ENCODE assay signal across 20 cellular contexts in genomic region chrX:46317158-46317557, GRCh38.
DNase-seq lines count a peak whose midpoint lies in the region; ATAC-seq, FAIRE-seq and TF ChIP-seq lines count a peak whose summit lies in the region.
"Had no signal": no experiment of that assay in that cellular context is flagged by ENCODE, and none has a peak within 500 bp of the region (broad histone marks: within the 10 kb centered on the region; RNA-seq: fewer than 3 reads in every experiment).

No MANE protein-coding gene starts in this region.

- DNase-seq in HepG2 (ENCODE audit: low spot score) (no peak), right lobe of liver (no peak), SW480 (ENCODE audit: low spot score) (peak; percentile 81), keratinocyte (ENCODE audit: low read depth, low spot score) (no peak), KBM-7 (no peak), WERI-Rb-1 (no peak), NOMO-1 treated with DMSO at 0.1 percent for 48 hours (lab: John Stamatoyannopoulos, UW; ENCODE audit: unreplicated experiment) (no peak)
- DNase-seq: activated gamma-delta T cell; HCEC 1CT; head of caudate nucleus; naive thymus-derived CD4-positive, alpha-beta T cell; NCI-H510A treated with DMSO at 0.1 percent for 48 hours; SHP77 treated with DMSO at 0.1 percent for 48 hours; stimulated activated CD4-positive, alpha-beta T cell treated with anti-CD3 and anti-CD28 coated beads, Interleukin-4, amount 100 ng/mL, for 1 hour had no signal

- H3K36me3 ChIP-seq in HepG2 (replicated peaks in 1 of 2; ENCODE audit: control insufficient read depth in 1 of 2, insufficient read depth in 2 of 2, low read length in 2 of 2) = no peaks in the 10 kb centered on the region
- no peaks in the 10 kb centered on the region for H3K36me3 ChIP-seq in right lobe of liver
- H3K36me3 ChIP-seq in keratinocyte (ENCODE audit: control insufficient read depth in 2 of 2, extremely low read depth in 1 of 2, insufficient read depth in 2 of 2, low read length in 2 of 2) = no peaks in the 10 kb centered on the region
- no peaks in the 10 kb centered on the region for H3K36me3 ChIP-seq in WERI-Rb-1
- H3K36me3 ChIP-seq: BLaER1 had no signal

- dilution Hi-C loops in keratinocyte (cut with MboI; ENCODE audit: extremely low pct_ligation_motif_present, low sequenced_read_pairs) = no loop called here

- in situ Hi-C loops in HepG2 (cut with HindIII; ENCODE audit: extremely low pct_ligation_motif_present, low pct_unique_long_range_greater_than_20kb) (no loop called here), KBM-7 (cut with MboI; ENCODE audit: low pct_unique_long_range_greater_than_20kb, low sequenced_read_pairs) (no loop called here)

- CTCF ChIA-PET in HepG2 (lab: Yijun Ruan, JAX; ENCODE audit: low intra/inter-chr PET ratio, low total read pairs) = no interaction called here

- H4K20me1 ChIP-seq in HepG2 (ENCODE audit: insufficient read depth, low read length) (no peaks in the 10 kb centered on the region), keratinocyte (ENCODE audit: control insufficient read depth, extremely low read depth, insufficient read depth, low read length) (no peaks in the 10 kb centered on the region)
- H4K20me1 ChIP-seq: BLaER1 had no signal

- H2AFZ ChIP-seq in HepG2 (ENCODE audit: low read length) (no peak overlapping the region), keratinocyte (ENCODE audit: control insufficient read depth, low read length) (no peak overlapping the region)
- H2AFZ ChIP-seq: parathyroid adenoma had no signal

- BruUV-seq in HepG2 (replicated peaks; lab: Mats Ljungman, UMichigan) = no TSS peak

- H3K4me2 ChIP-seq in HepG2 (ENCODE audit: low read depth, low read length) (no peak overlapping the region), keratinocyte (ENCODE audit: control insufficient read depth, extremely low read depth, insufficient read depth, low read depth, low read length) (no peak overlapping the region)
- H3K4me2 ChIP-seq: BLaER1 had no signal

- H3K9me3 ChIP-seq in HepG2 (ENCODE audit: low read length) = no peaks in the 10 kb centered on the region
- no peaks in the 10 kb centered on the region for H3K9me3 ChIP-seq in right lobe of liver
- no peaks in the 10 kb centered on the region for H3K9me3 ChIP-seq in keratinocyte (ENCODE audit: control insufficient read depth, low read depth, low read length)
- H3K9me3 ChIP-seq in WERI-Rb-1 (ENCODE audit: severe bottlenecking) = no peaks in the 10 kb centered on the region
- H3K9me3 ChIP-seq: BLaER1 had no signal

- no peak for TF ChIP-seq CTCF in HepG2 (CRISPR knock-in tag; IDR thresholded peaks at IDR 0.05)
- TF ChIP-seq CTCF in right lobe of liver (IDR thresholded peaks at IDR 0.05) = no peak
- TF ChIP-seq CTCF in keratinocyte (optimal IDR thresholded peaks at IDR 0.05 in 1 of 3, IDR thresholded peaks at IDR 0.05 in 1 of 3, conservative IDR thresholded peaks at IDR 0.05 in 1 of 3; ENCODE audit: extremely low read depth in 1 of 3, insufficient read depth in 2 of 3, low read length in 3 of 3) = no peak
- no peak for TF ChIP-seq CTCF in WERI-Rb-1 (IDR thresholded peaks at IDR 0.05; ENCODE audit: low read depth, low read length)

- H3K4me1 ChIP-seq in HepG2 (ENCODE audit: insufficient read depth, low read length) (peaks cover 76% of the 10 kb centered on the region), right lobe of liver (no peaks in the 10 kb centered on the region), keratinocyte (ENCODE audit: control insufficient read depth, extremely low read depth, insufficient read depth, low read length) (peaks cover 25% of the 10 kb centered on the region)
- H3K4me1 ChIP-seq: BLaER1, parathyroid adenoma had no signal

- H3K79me2 ChIP-seq in HepG2 (ENCODE audit: insufficient read depth, low read length) = no peaks in the 10 kb centered on the region
- no peaks in the 10 kb centered on the region for H3K79me2 ChIP-seq in keratinocyte (ENCODE audit: control insufficient read depth, insufficient read depth, low read length)
- H3K79me2 ChIP-seq: parathyroid adenoma had no signal

- H3K9me1 ChIP-seq in keratinocyte (ENCODE audit: control insufficient read depth, extremely low read depth, insufficient read depth, low read length) = no peaks in the 10 kb centered on the region

- H3K9ac ChIP-seq in HepG2 (ENCODE audit: insufficient read depth, low read depth, low read length) (no peak overlapping the region), keratinocyte (ENCODE audit: control insufficient read depth, extremely low read depth, insufficient read depth, low read length) (no peak overlapping the region)
- H3K9ac ChIP-seq: BLaER1, parathyroid adenoma had no signal

- ATAC-seq in HepG2 (no peak), right lobe of liver (no peak), GM21526 (IDR thresholded peaks at IDR 0.05; ENCODE audit: low FRiP score, unreplicated experiment) (no peak)
- ATAC-seq: naive thymus-derived CD4-positive, alpha-beta T cell had no signal

- POLR2A ChIA-PET in HepG2 (lab: Yijun Ruan, JAX) = no interaction called here

- peak overlapping the region; percentile 22 for H3K27ac ChIP-seq in HepG2 (ENCODE audit: extremely low read length, insufficient read depth, low read length)
- H3K27ac ChIP-seq in right lobe of liver = no peak overlapping the region
- H3K27ac ChIP-seq in keratinocyte (ENCODE audit: control insufficient read depth, insufficient read depth, low read length) = peak overlapping the region; percentile 1
- no peak overlapping the region for H3K27ac ChIP-seq in WERI-Rb-1
- H3K27ac ChIP-seq: BLaER1, HL-60, parathyroid adenoma, VCaP had no signal

- H3K4me3 ChIP-seq in HepG2 (replicated peaks in 1 of 3; ENCODE audit: insufficient read depth in 1 of 3, low read depth in 2 of 3, low read length in 3 of 3) (no peak overlapping the region), right lobe of liver (no peak overlapping the region), keratinocyte (ENCODE audit: control insufficient read depth in 2 of 3, extremely low read depth in 1 of 3, insufficient read depth in 2 of 3, low read depth in 1 of 3, low read length in 3 of 3) (no peak overlapping the region), WERI-Rb-1 (ENCODE audit: low read depth, low read length) (no peak overlapping the region)
- H3K4me3 ChIP-seq: BLaER1, lung had no signal

- intact Hi-C loops in HepG2 (cut with micrococcal nuclease; ENCODE audit: unreplicated experiment) = loop anchor here (5.0 kb wide), 1 partner anchor 310 kb away; no protein-coding TSS in a partner anchor
- intact Hi-C loops in right lobe of liver (cut with DNase I) = no loop called here

- TF ChIP-seq EP300 in HepG2 (IDR thresholded peaks at IDR 0.05; ENCODE audit: low read depth in 2 of 2, low read length in 2 of 2) (no peak), HepG2 (CRISPR knock-in tag; IDR thresholded peaks at IDR 0.05; ENCODE audit: borderline replicate concordance) (no peak)

- FAIRE-seq in HepG2 (lab: Jason Lieb, UNC) = no peak
- FAIRE-seq in keratinocyte (lab: Jason Lieb, UNC) = peak; percentile 41

- 88% methylated on average over 1 of the region's 1 CpG for WGBS in HepG2 (ENCODE audit: low lambda C conversion rate)
- 53% methylated on average over 1 of the region's 1 CpG for WGBS in right lobe of liver (ENCODE audit: insufficient coverage, low coverage, low lambda C conversion rate, missing lambda C conversion rate)

- no peak for TF ChIP-seq RAD21 in HepG2 (CRISPR knock-in tag; IDR thresholded peaks at IDR 0.05)

- H3K27me3 ChIP-seq in HepG2 (ENCODE audit: control insufficient read depth in 1 of 2, insufficient read depth in 2 of 2, low read length in 2 of 2) = no peaks in the 10 kb centered on the region
- H3K27me3 ChIP-seq in right lobe of liver = peaks cover 0 to 4% of the 10 kb centered on the region in 2 donors
- H3K27me3 ChIP-seq in keratinocyte (ENCODE audit: control insufficient read depth, extremely low read depth, insufficient read depth, low read length) = no peaks in the 10 kb centered on the region
- H3K27me3 ChIP-seq in WERI-Rb-1 (ENCODE audit: insufficient read depth, low read depth, severe bottlenecking) = peaks cover 3% of the 10 kb centered on the region
- H3K27me3 ChIP-seq: BLaER1 had no signal

- TF ChIP-seq POLR2A in HepG2 (IDR thresholded peaks at IDR 0.05; ENCODE audit: insufficient read depth in 1 of 2, low read depth in 2 of 2, low read length in 2 of 2) (no peak), right lobe of liver (IDR thresholded peaks at IDR 0.05) (no peak)

TF ChIP-seq in HepG2, 621 proteins besides CTCF, POLR2A, EP300 and RAD21 (continues in another document):
- TF ChIP-seq HHEX (CRISPR knock-in tag; IDR thresholded peaks at IDR 0.05) (no peak), SIX4 (CRISPR knock-in tag; IDR thresholded peaks at IDR 0.05) (no peak), FOSL2 (CRISPR knock-in tag; IDR thresholded peaks at IDR 0.05) (0 out of 2 replicates have a peak, but pooled peaks have one; percentile 23), IKZF1 (IDR thresholded peaks at IDR 0.05) (no peak), SOX13 (IDR thresholded peaks at IDR 0.05) (no peak), SOX13 (CRISPR knock-in tag; conservative IDR thresholded peaks at IDR 0.05 in 1 of 2, IDR thresholded peaks at IDR 0.05 in 1 of 2) (peak in 1 of 2 experiments; percentile 45; a peak in 1 of 4 replicates)

Comparison
In these comparisons a context has a peak if more than half of its experiments do, and no peak if none do; other contexts are left out.
1. H3K27ac ChIP-seq: peak in HepG2 (single experiment) and keratinocyte (single experiment); none in right lobe of liver (0 of 3) and WERI-Rb-1 (single experiment).